Comparison of ENCODE assay signal across 1 cellular context in genomic region chr6:77373955-77374354, GRCh38.
TF ChIP-seq lines count a peak whose summit lies in the region.

No MANE protein-coding gene starts in this region.

TF ChIP-seq in GM12878, 131 proteins besides CTCF, POLR2A, EP300 and RAD21 (continued from another document):
- TF ChIP-seq NR2F1 (conservative IDR thresholded peaks at IDR 0.05) (peak; percentile 33; the same call in 1 of the 2 replicates), IRF4 (IDR thresholded peaks at IDR 0.05; ENCODE audit: low read depth, low read length) (no peak), ATF3 (IDR thresholded peaks at IDR 0.05; ENCODE audit: borderline replicate concordance, extremely low read depth, low read depth, low read length) (no peak), ZNF687 (IDR thresholded peaks at IDR 0.05) (no peak), ELK1 (IDR thresholded peaks at IDR 0.05; ENCODE audit: low read depth, low read length) (no peak), POU2F2 (IDR thresholded peaks at IDR 0.05; ENCODE audit: borderline replicate concordance, low read depth, low read length) (no peak), CHD2 (IDR thresholded peaks at IDR 0.05; ENCODE audit: borderline replicate concordance, low read depth, low read length) (no peak), TCF3 (IDR thresholded peaks at IDR 0.05; ENCODE audit: borderline replicate concordance, insufficient read depth, low read depth, low read length) (no peak), HDAC2 (IDR thresholded peaks at IDR 0.05) (no peak), ZNF622 (IDR thresholded peaks at IDR 0.05) (no peak), SIN3A (IDR thresholded peaks at IDR 0.05; ENCODE audit: low read depth, low read length) (no peak), GATAD2B (conservative IDR thresholded peaks at IDR 0.05; ENCODE audit: low read depth) (peak; percentile 37; the same call in 1 of the 2 replicates), TCF7 (IDR thresholded peaks at IDR 0.05; ENCODE audit: borderline replicate concordance) (no peak), TBL1XR1 (IDR thresholded peaks at IDR 0.05; ENCODE audit: low read depth, low read length) (no peak), JUNB (IDR thresholded peaks at IDR 0.05) (no peak), STAT3 (IDR thresholded peaks at IDR 0.05; ENCODE audit: low read depth, low read length) (no peak)
TF ChIP-seq in GM12878: peak in this region for 12.
